In genomic region chr1:226646870-226647449, GRCh38 we compare ENCODE assay signal across 1 cellular context.
TF ChIP-seq lines count a peak whose summit lies in the region.

No MANE protein-coding gene starts in this region.

TF ChIP-seq in H1, 55 proteins besides CTCF, POLR2A, EP300 and RAD21:
- TF ChIP-seq CHD1 (IDR thresholded peaks at IDR 0.05; ENCODE audit: low read depth, low read length) (no peak), POU5F1 (IDR thresholded peaks at IDR 0.05; ENCODE audit: low read depth, low read length) (no peak), KDM4A (IDR thresholded peaks at IDR 0.05; ENCODE audit: low read depth, low read length, severe bottlenecking) (no peak), RXRA (IDR thresholded peaks at IDR 0.05; ENCODE audit: insufficient read depth, low read depth, low read length) (no peak), BRCA1 (IDR thresholded peaks at IDR 0.05; ENCODE audit: low read depth, low read length) (no peak), SIN3A (conservative IDR thresholded peaks at IDR 0.05 in 1 of 2, IDR thresholded peaks at IDR 0.05 in 1 of 2; ENCODE audit: low read depth in 1 of 2, low read length in 2 of 2) (no peak), PHF8 (conservative IDR thresholded peaks at IDR 0.05; ENCODE audit: low read depth, low read length) (no peak), RFX5 (IDR thresholded peaks at IDR 0.05; ENCODE audit: borderline replicate concordance, low read depth, low read length) (no peak), TBP (IDR thresholded peaks at IDR 0.05; ENCODE audit: low read depth, low read length) (no peak), GTF2F1 (IDR thresholded peaks at IDR 0.05; ENCODE audit: borderline replicate concordance, low read depth, low read length) (no peak), MAX (IDR thresholded peaks at IDR 0.05) (no peak), CBX8 (IDR thresholded peaks at IDR 0.05; ENCODE audit: borderline replicate concordance, low read depth, low read length) (no peak), CBX5 (IDR thresholded peaks at IDR 0.05; ENCODE audit: low read depth, low read length) (no peak), POLR2AphosphoS5 (IDR thresholded peaks at IDR 0.05; ENCODE audit: low read depth, low read length) (no peak), ZNF274 (IDR thresholded peaks at IDR 0.05; ENCODE audit: borderline replicate concordance, extremely low read depth, low read length) (no peak), ATF3 (IDR thresholded peaks at IDR 0.05; ENCODE audit: insufficient read depth, low read depth, low read length) (no peak), SP4 (IDR thresholded peaks at IDR 0.05; ENCODE audit: low read length) (no peak)
TF ChIP-seq in H1: peak in this region for 0.
